In genomic region chr5:55140908-55141665, GRCh38 we compare ENCODE assay signal across 31 cellular contexts. TPM values are rescaled to one million over a fixed set of nuclear protein-coding genes. Genes with fewer than 3 reads are reported as not detected.
A peak's percentile ranks its signal among the peaks of the same experiment; 100 is the strongest.
DNase-seq lines count a peak whose midpoint lies in the region; ATAC-seq and TF ChIP-seq lines count a peak whose summit lies in the region.
"Had no signal": no experiment of that assay in that cellular context is flagged by ENCODE, and none has a peak within 500 bp of the region (broad histone marks: within the 10 kb centered on the region; RNA-seq: fewer than 3 reads in every experiment).

No MANE protein-coding gene starts in this region.

- intact Hi-C loops in activated CD8-positive, alpha-beta T cell treated with anti-CD3 and anti-CD28 coated beads for 36 hours (cut with micrococcal nuclease) = loop anchor here (5.0 to 10.0 kb wide), 2 partner anchors 39 to 106 kb away; partner anchors contain the start of gene GZMA

- H3K27me3 Mint-ChIP-seq in activated CD8-positive, alpha-beta T cell treated with anti-CD3 and anti-CD28 coated beads for 36 hours = peaks cover 5% of the 10 kb centered on the region
- H3K27me3 Mint-ChIP-seq in progenitor cell of endocrine pancreas = peaks cover 6% of the 10 kb centered on the region
- H3K27me3 Mint-ChIP-seq: T-helper 17 cell had no signal

- no peaks in the 10 kb centered on the region for H3K36me3 Mint-ChIP-seq in activated CD8-positive, alpha-beta T cell treated with anti-CD3 and anti-CD28 coated beads for 36 hours (ENCODE audit: low read depth)
- H3K36me3 Mint-ChIP-seq in progenitor cell of endocrine pancreas (ENCODE audit: insufficient read depth) = no peaks in the 10 kb centered on the region
- H3K36me3 Mint-ChIP-seq: type B pancreatic cell had no signal

- DNase-seq in NCI-H748 (lab: John Stamatoyannopoulos, UW; ENCODE audit: unreplicated experiment) (peak; percentile 60), NCI-H748 treated with DMSO at 0.1 percent for 48 hours (lab: John Stamatoyannopoulos, UW) (no peak), DMS53 treated with DMSO at 0.1 percent for 48 hours (lab: John Stamatoyannopoulos, UW; ENCODE audit: unreplicated experiment) (peak; percentile 30), progenitor cell of endocrine pancreas (ENCODE audit: low spot score, unreplicated experiment) (no peak), AG20443 (ENCODE audit: low spot score) (no peak)
- peak; percentile 63 for DNase-seq in activated CD8-positive, alpha-beta T cell treated with anti-CD3 and anti-CD28 coated beads for 36 hours
- DNase-seq: activated CD4-positive, alpha-beta T cell treated with anti-CD3 and anti-CD28 coated beads for 4 hours; activated gamma-delta T cell; adrenal gland; BE2C; brain microvascular endothelial cell; DND-41; effector CD4-positive, alpha-beta T cell; foreskin fibroblast; H7; heart left ventricle; Kasumi-1; kidney glomerular epithelial cell; MV-4-11; NCI-H1930; posterior cingulate gyrus; RPMI8226; T-helper 17 cell had no signal

- no peak overlapping the region for H3K4me3 Mint-ChIP-seq in activated CD8-positive, alpha-beta T cell treated with anti-CD3 and anti-CD28 coated beads for 36 hours
- H3K4me3 Mint-ChIP-seq in progenitor cell of endocrine pancreas (ENCODE audit: low read depth) = no peak overlapping the region
- H3K4me3 Mint-ChIP-seq: type B pancreatic cell had no signal

- peak; percentile 12 for ATAC-seq in activated CD8-positive, alpha-beta T cell treated with anti-CD3 and anti-CD28 coated beads for 36 hours
- ATAC-seq in GM19467 (IDR thresholded peaks at IDR 0.05; ENCODE audit: unreplicated experiment) = no peak
- no peak for ATAC-seq in HG03354 (IDR thresholded peaks at IDR 0.05; ENCODE audit: poor library complexity, severe bottlenecking, unreplicated experiment)
- ATAC-seq: GM12878, heart left ventricle, sciatic nerve, T-helper 17 cell had no signal

- H3K27ac Mint-ChIP-seq in activated CD8-positive, alpha-beta T cell treated with anti-CD3 and anti-CD28 coated beads for 36 hours = peak overlapping the region; percentile 43
- peak overlapping the region; percentile 17 for H3K27ac Mint-ChIP-seq in progenitor cell of endocrine pancreas
- H3K27ac Mint-ChIP-seq: T-helper 17 cell, type B pancreatic cell had no signal

- POLR2A ChIA-PET in activated CD8-positive, alpha-beta T cell treated with anti-CD3 and anti-CD28 coated beads for 36 hours (lab: Charles Lee) = interaction anchor here (0.8 to 1.6 kb wide), 3 partner anchors 69 to 235 kb away, joined by 3 to 6 read pairs (median 4); no protein-coding TSS in a partner anchor

- H3K9me3 Mint-ChIP-seq in activated CD8-positive, alpha-beta T cell treated with anti-CD3 and anti-CD28 coated beads for 36 hours = no peaks in the 10 kb centered on the region
- no peaks in the 10 kb centered on the region for H3K9me3 Mint-ChIP-seq in progenitor cell of endocrine pancreas (ENCODE audit: low read depth)
- H3K9me3 Mint-ChIP-seq: type B pancreatic cell had no signal

- CTCF ChIA-PET in activated CD8-positive, alpha-beta T cell treated with anti-CD3 and anti-CD28 coated beads for 36 hours (lab: Charles Lee) = interaction anchor here (0.7 to 6.7 kb wide), 7 partner anchors 31 to 235 kb away, joined by 3 to 111 read pairs (median 4); no protein-coding TSS in a partner anchor

- no peak for TF ChIP-seq CTCF in activated CD8-positive, alpha-beta T cell treated with anti-CD3 and anti-CD28 coated beads for 36 hours (IDR thresholded peaks at IDR 0.05)
- no peak for TF ChIP-seq CTCF in progenitor cell of endocrine pancreas (IDR thresholded peaks at IDR 0.05; ENCODE audit: unreplicated experiment)

- peaks cover 19% of the 10 kb centered on the region for H3K4me1 Mint-ChIP-seq in activated CD8-positive, alpha-beta T cell treated with anti-CD3 and anti-CD28 coated beads for 36 hours (ENCODE audit: low read depth)
- H3K4me1 Mint-ChIP-seq in progenitor cell of endocrine pancreas (ENCODE audit: low read depth) = peaks cover 9% of the 10 kb centered on the region

RNA-seq across cellular contexts. Expression of gene GPX8, which starts 18.9 kb away (rescaled TPM):
- not detected for total RNA-seq in activated CD8-positive, alpha-beta T cell treated with anti-CD3 and anti-CD28 coated beads for 36 hours
- 38.8 and 40.0 TPM in 2 replicates for total RNA-seq in progenitor cell of endocrine pancreas
- total RNA-seq: GM12878, T-helper 17 cell had no signal

RNA-seq across cellular contexts. Expression of gene CDC20B, which starts 31.9 kb away (rescaled TPM):
- total RNA-seq in activated CD8-positive, alpha-beta T cell treated with anti-CD3 and anti-CD28 coated beads for 36 hours = not detected
- not detected in 2 replicates for total RNA-seq in progenitor cell of endocrine pancreas
- total RNA-seq: A673, adrenal gland, GM12878, H7, heart left ventricle, NCI-H460, sciatic nerve, subcutaneous adipose tissue, T-helper 17 cell had no signal

RNA-seq across cellular contexts. Expression of gene GZMA, which starts 38.6 kb away (rescaled TPM):
- 10 to 100 TPM; 17.8 to 18.2 TPM for total RNA-seq in activated CD8-positive, alpha-beta T cell treated with anti-CD3 and anti-CD28 coated beads for 36 hours
- not detected in 2 replicates for total RNA-seq in progenitor cell of endocrine pancreas
- total RNA-seq: A673, GM12878, H7, NCI-H460 had no signal

Comparison
In these comparisons a context has a peak if more than half of its experiments do, and no peak if none do; other contexts are left out.
1. DNase-seq: peak in NCI-H748 (single experiment), DMS53 treated with DMSO at 0.1 percent for 48 hours (single experiment) and activated CD8-positive, alpha-beta T cell treated with anti-CD3 and anti-CD28 coated beads for 36 hours (single experiment); none in NCI-H748 treated with DMSO at 0.1 percent for 48 hours (single experiment), progenitor cell of endocrine pancreas (single experiment) and AG20443 (single experiment).
2. RNA of gene GPX8, which starts 18.9 kb away (total RNA-seq): 38.8 to 40.0 TPM in progenitor cell of endocrine pancreas; not detected in activated CD8-positive, alpha-beta T cell treated with anti-CD3 and anti-CD28 coated beads for 36 hours; every median in the first group is over 10 times any median in the second.
3. RNA of gene GZMA, which starts 38.6 kb away (total RNA-seq): 17.8 to 18.2 TPM in activated CD8-positive, alpha-beta T cell treated with anti-CD3 and anti-CD28 coated beads for 36 hours; not detected in progenitor cell of endocrine pancreas; every median in the first group is over 10 times any median in the second.